Comparison of ENCODE assay signal across 8 cellular contexts in genomic region chr22:21013742-21014201, GRCh38. TPM values are rescaled to one million over a fixed set of nuclear protein-coding genes. Genes with fewer than 3 reads are reported as not detected.
DNase-seq lines count a peak whose midpoint lies in the region; ATAC-seq, FAIRE-seq and TF ChIP-seq lines count a peak whose summit lies in the region.

No MANE protein-coding gene starts in this region.

- no peak for FAIRE-seq in H54 (lab: Jason Lieb, UNC)

- H3K27me3 ChIP-seq in right atrium auricular region (no peaks in the 10 kb centered on the region), left lung (peaks cover 0 to 17% of the 10 kb centered on the region in 2 donors), uterus (no peaks in the 10 kb centered on the region)

- ATAC-seq in left ventricle myocardium superior (no peak), left lung (peak; percentile 2), GM18517 (IDR thresholded peaks at IDR 0.05; ENCODE audit: unreplicated experiment) (no peak)
- ATAC-seq in activated naive CD4-positive, alpha-beta T cell treated with anti-CD3 and anti-CD28 coated beads, Interleukin-2, amount 50 U/mL, for 72 hours, result no peak

- H3K27ac Mint-ChIP-seq in activated naive CD4-positive, alpha-beta T cell treated with anti-CD3 and anti-CD28 coated beads, Interleukin-2, amount 50 U/mL, for 72 hours, result peak overlapping the region; percentile 76 to 85

- no peaks in the 10 kb centered on the region for H3K36me3 Mint-ChIP-seq in activated naive CD4-positive, alpha-beta T cell treated with anti-CD3 and anti-CD28 coated beads, Interleukin-2, amount 50 U/mL, for 72 hours

- no peaks in the 10 kb centered on the region for H3K36me3 ChIP-seq in right atrium auricular region
- H3K36me3 ChIP-seq in left lung, result no peaks in the 10 kb centered on the region
- H3K36me3 ChIP-seq in uterus, result no peaks in the 10 kb centered on the region

- peak overlapping the region; percentile 60 to 62 for H3K27ac ChIP-seq in right atrium auricular region
- H3K27ac ChIP-seq in left lung, result peak overlapping the region; percentile 51 to 70
- H3K27ac ChIP-seq in uterus, result peak overlapping the region; percentile 16 to 79

- no peak for DNase-seq in right atrium auricular region (ENCODE audit: low spot score)
- DNase-seq in left ventricle myocardium superior, result no peak
- no peak for DNase-seq in activated naive CD4-positive, alpha-beta T cell treated with anti-CD3 and anti-CD28 coated beads, Interleukin-2, amount 50 U/mL, for 72 hours (ENCODE audit: low spot score in 2 of 2)
- DNase-seq in left lung, result no peak
- no peak for DNase-seq in uterus
- DNase-seq in NCI-H526 treated with DMSO at 0.1 percent for 48 hours (lab: John Stamatoyannopoulos, UW), result no peak
- DNase-seq in H54 (ENCODE audit: insufficient read length, low spot score), result no peak

- H3K9me3 ChIP-seq in right atrium auricular region, result no peaks in the 10 kb centered on the region
- H3K9me3 ChIP-seq in left lung, result no peaks in the 10 kb centered on the region
- H3K9me3 ChIP-seq in uterus, result no peaks in the 10 kb centered on the region

- H3K4me1 ChIP-seq in right atrium auricular region, result peaks cover 3 to 27% of the 10 kb centered on the region in 2 donors
- H3K4me1 ChIP-seq in left lung, result peaks cover 10 to 14% of the 10 kb centered on the region in 2 donors
- H3K4me1 ChIP-seq in uterus, result peaks cover 4 to 11% of the 10 kb centered on the region in 2 donors

- TF ChIP-seq POLR2A in uterus (IDR thresholded peaks at IDR 0.05), result no peak
- TF ChIP-seq POLR2A in H54 (IDR thresholded peaks at IDR 0.05; ENCODE audit: low read depth, low read length), result no peak

- H3K4me3 ChIP-seq in right atrium auricular region (peak overlapping the region; percentile 34 to 52), left lung (peak overlapping the region; percentile 20 to 40), uterus (peak overlapping the region; percentile 12 to 43)

- intact Hi-C loops in left ventricle myocardium superior (cut with micrococcal nuclease), result no loop called here
- intact Hi-C loops in left lung (cut with DNase I), result no loop called here
- intact Hi-C loops in uterus (cut with DNase I; ENCODE audit: low total_unique reads), result no loop called here

- TF ChIP-seq CTCF in right atrium auricular region (IDR thresholded peaks at IDR 0.05) (no peak), left lung (IDR thresholded peaks at IDR 0.05) (no peak), uterus (IDR thresholded peaks at IDR 0.05) (no peak)

- H3K9me3 Mint-ChIP-seq in activated naive CD4-positive, alpha-beta T cell treated with anti-CD3 and anti-CD28 coated beads, Interleukin-2, amount 50 U/mL, for 72 hours, result no peaks in the 10 kb centered on the region

RNA-seq across cellular contexts. Expression of gene P2RX6, which starts 1.2 kb away (rescaled TPM):
- total RNA-seq in right atrium auricular region, result 1 to 10 TPM; 1.0 to 5.4 TPM
- 1.8 TPM for total RNA-seq in left ventricle myocardium superior
- total RNA-seq in activated naive CD4-positive, alpha-beta T cell treated with anti-CD3 and anti-CD28 coated beads, Interleukin-2, amount 50 U/mL, for 72 hours, result under 1 TPM in 1 of 2 donors, not detected in 1; 0.34 TPM
- 1 to 10 TPM in 1 of 2 donors, under 1 TPM in 1; 0.20 to 1.7 TPM for total RNA-seq in left lung
- 1 to 10 TPM in 2 of 4 donors, under 1 TPM in 1, not detected in 1; 0.76 to 1.5 (median 1.2) TPM for total RNA-seq in uterus

RNA-seq across cellular contexts. Expression of gene THAP7, which starts 11.9 kb away (rescaled TPM):
- total RNA-seq in right atrium auricular region (10 to 100 TPM; 39.8 to 51.1 TPM), left ventricle myocardium superior (18.0 TPM), left lung (10 to 100 TPM; 17.8 to 23.8 TPM), uterus (10 to 100 TPM; 16.2 to 45.9 (median 30.9) TPM)
- total RNA-seq in activated naive CD4-positive, alpha-beta T cell treated with anti-CD3 and anti-CD28 coated beads, Interleukin-2, amount 50 U/mL, for 72 hours, result 10 to 100 TPM; 21.9 to 23.9 TPM

RNA-seq across cellular contexts. Expression of gene SLC7A4, which starts 18.6 kb away (rescaled TPM):
- total RNA-seq in right atrium auricular region, result 1 to 10 TPM; 1.9 to 5.0 TPM
- total RNA-seq in left ventricle myocardium superior, result 0.30 TPM
- total RNA-seq in activated naive CD4-positive, alpha-beta T cell treated with anti-CD3 and anti-CD28 coated beads, Interleukin-2, amount 50 U/mL, for 72 hours, result not detected
- 1 to 10 TPM in 1 of 2 donors, under 1 TPM in 1; 0.31 to 3.0 TPM for total RNA-seq in left lung
- total RNA-seq in uterus, result 1 to 10 TPM in 1 of 4 donors, under 1 TPM in 2, not detected in 1; 0.35 to 7.9 (median 0.43) TPM

RNA-seq across cellular contexts. Expression of gene LZTR1, which starts 31.7 kb away (rescaled TPM):
- 10 to 100 TPM; 20.7 to 24.7 TPM for total RNA-seq in right atrium auricular region
- total RNA-seq in left ventricle myocardium superior, result 24.4 TPM
- total RNA-seq in activated naive CD4-positive, alpha-beta T cell treated with anti-CD3 and anti-CD28 coated beads, Interleukin-2, amount 50 U/mL, for 72 hours, result 10 to 100 TPM; 30.7 to 41.8 TPM
- 10 to 100 TPM; 60.0 to 71.9 TPM for total RNA-seq in left lung
- 10 to 100 TPM; 18.2 to 73.7 (median 56.1) TPM for total RNA-seq in uterus

RNA-seq across cellular contexts. Expression of gene LRRC74B, which starts 32.0 kb away (rescaled TPM):
- not detected for total RNA-seq in right atrium auricular region
- not detected for total RNA-seq in left ventricle myocardium superior
- total RNA-seq in activated naive CD4-positive, alpha-beta T cell treated with anti-CD3 and anti-CD28 coated beads, Interleukin-2, amount 50 U/mL, for 72 hours, result not detected
- total RNA-seq in left lung, result under 1 TPM in 1 of 2 donors, not detected in 1; 0.94 TPM
- total RNA-seq in uterus, result under 1 TPM in 2 of 4 donors, not detected in 2; 0.14 to 0.18 TPM
